In the genomic region with DNA sequence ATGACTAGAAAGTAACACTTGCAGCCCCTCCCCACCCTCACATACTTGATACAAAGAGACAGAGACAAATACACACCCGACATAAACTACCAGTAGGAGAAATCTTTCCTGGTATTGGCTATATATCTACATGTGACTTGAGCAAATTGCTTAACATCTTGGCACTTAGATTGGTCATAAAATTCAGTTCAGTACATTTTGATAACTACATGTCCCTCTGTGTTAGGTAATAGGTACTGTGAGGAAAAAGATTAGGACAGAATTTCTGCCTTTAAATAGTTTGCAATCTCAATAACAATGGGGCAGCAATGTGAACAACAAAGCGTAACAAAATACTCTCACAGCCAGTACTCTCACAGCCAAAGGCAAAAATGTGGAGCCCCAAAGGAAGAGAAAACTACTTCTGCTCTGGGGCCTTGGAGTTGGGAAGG, we compare ENCODE assay signal across 22 cellular contexts.
DNase-seq lines count a peak whose midpoint lies in the region; ATAC-seq and TF ChIP-seq lines count a peak whose summit lies in the region.
"Had no signal": no experiment of that assay in that cellular context is flagged by ENCODE, and none has a peak within 500 bp of the region (broad histone marks: within the 10 kb centered on the region; RNA-seq: fewer than 3 reads in every experiment).

No MANE protein-coding gene starts in this region.

- no peaks in the 10 kb centered on the region for H3K27me3 ChIP-seq in HUES64 (ENCODE audit: insufficient read depth, low read length)
- H3K27me3 ChIP-seq in iPS DF 6.9 (ENCODE audit: control insufficient read depth, insufficient read depth, low read length): no peaks in the 10 kb centered on the region
- no peaks in the 10 kb centered on the region for H3K27me3 ChIP-seq in neural progenitor cell

- no peaks in the 10 kb centered on the region for H3K27me3 Mint-ChIP-seq in neural progenitor cell (ENCODE audit: insufficient read depth, low read depth)

- no peaks in the 10 kb centered on the region for H3F3A ChIP-seq in neural progenitor cell (ENCODE audit: low read depth)

- peak; percentile 51 for DNase-seq in ELF-1 (ENCODE audit: low read depth, low spot score)
- DNase-seq in iPS DF 6.9 (ENCODE audit: low read depth, low spot score): peak; percentile 37
- DNase-seq in neural progenitor cell (ENCODE audit: low spot score): peak; percentile 23
- no peak for DNase-seq in effector CD8-positive, alpha-beta T cell (lab: John Stamatoyannopoulos, UW)
- DNase-seq in GM20000 (ENCODE audit: low spot score): no peak
- DNase-seq: 8988T, DMS 273 treated with DMSO at 0.1 percent for 48 hours, GDM1, GOT3, HFFc6, NCI-H1092 treated with DMSO at 0.1 percent for 48 hours, NCI-H2081, NCI-H510A, NCI-H82, RPMI8226, SHP77 treated with DMSO at 0.1 percent for 48 hours, SK-N-SH had no signal

- no peaks in the 10 kb centered on the region for H3K36me3 ChIP-seq in HUES64 (ENCODE audit: insufficient read depth, low read length)
- no peaks in the 10 kb centered on the region for H3K36me3 ChIP-seq in iPS DF 6.9 (ENCODE audit: control insufficient read depth, insufficient read depth, low read length)
- no peaks in the 10 kb centered on the region for H3K36me3 ChIP-seq in neural progenitor cell

- no peaks in the 10 kb centered on the region for H4K20me1 ChIP-seq in neural progenitor cell (ENCODE audit: low read depth)

- H3K79me2 ChIP-seq in neural progenitor cell (ENCODE audit: low read depth): no peaks in the 10 kb centered on the region

- H3K9me3 ChIP-seq in HUES64 (ENCODE audit: insufficient read depth, low read depth, low read length) (peaks cover 9% of the 10 kb centered on the region), iPS DF 6.9 (ENCODE audit: control insufficient read depth, insufficient read depth, low read length) (no peaks in the 10 kb centered on the region), neural progenitor cell (ENCODE audit: low read depth) (no peaks in the 10 kb centered on the region)
- H3K9me3 ChIP-seq: SK-N-SH had no signal

- peaks cover 2% of the 10 kb centered on the region for H3K4me1 Mint-ChIP-seq in neural progenitor cell
- H3K4me1 Mint-ChIP-seq: CD14-positive monocyte had no signal

- H3K36me3 Mint-ChIP-seq in neural progenitor cell: no peaks in the 10 kb centered on the region
- H3K36me3 Mint-ChIP-seq: CD14-positive monocyte had no signal

- H3K9ac ChIP-seq in HUES64 (ENCODE audit: low read depth, low read length): no peak overlapping the region
- no peak overlapping the region for H3K9ac ChIP-seq in neural progenitor cell
- H3K9ac ChIP-seq: SK-N-SH had no signal

- 40% methylated on average over 1 of the region's 2 CpGs for WGBS in HUES64
- WGBS in iPS DF 6.9 (ENCODE audit: insufficient coverage, insufficient read length): no CpG with 5 or more reads among the region's 2 CpGs

- no peaks in the 10 kb centered on the region for H3K9me3 Mint-ChIP-seq in neural progenitor cell

- H3K4me3 ChIP-seq in HUES64 (ENCODE audit: low read length) (0 out of 2 replicates have a peak overlapping the region, but pooled peaks have one; percentile 12), iPS DF 6.9 (ENCODE audit: low read length) (no peak overlapping the region), neural progenitor cell (no peak overlapping the region)

- TF ChIP-seq CTCF in neural progenitor cell (IDR thresholded peaks at IDR 0.05) (no peak), GM20000 (IDR thresholded peaks at IDR 0.05; ENCODE audit: extremely low read depth, missing control alignments) (no peak)

- no peak overlapping the region for H3K4me3 Mint-ChIP-seq in neural progenitor cell
- H3K4me3 Mint-ChIP-seq: CD14-positive monocyte, HFFc6 had no signal

- peak overlapping the region; percentile 3 for H3K4me2 ChIP-seq in neural progenitor cell
- H3K4me2 ChIP-seq: SK-N-SH had no signal

- H3K27ac Mint-ChIP-seq in neural progenitor cell: peak overlapping the region; percentile 13
- H3K27ac Mint-ChIP-seq: CD14-positive monocyte, HFFc6 had no signal

- H2AFZ ChIP-seq in neural progenitor cell (replicated peaks): no peak overlapping the region

- ATAC-seq in HG03442 (IDR thresholded peaks at IDR 0.05; ENCODE audit: unreplicated experiment) (no peak), GM19328 (IDR thresholded peaks at IDR 0.05; ENCODE audit: unreplicated experiment) (no peak)

- peak overlapping the region; percentile 56; the same call in 1 of the 2 replicates for H3K27ac ChIP-seq in HUES64 (ENCODE audit: low read depth, low read length)
- H3K27ac ChIP-seq in iPS DF 6.9 (ENCODE audit: low read length): no peak overlapping the region
- no peak overlapping the region for H3K27ac ChIP-seq in neural progenitor cell
- H3K27ac ChIP-seq: HL-60 had no signal

- peaks cover 20% of the 10 kb centered on the region for H3K4me1 ChIP-seq in HUES64 (ENCODE audit: insufficient read depth, low read length)
- H3K4me1 ChIP-seq in iPS DF 6.9 (ENCODE audit: control insufficient read depth, insufficient read depth, low read length): peaks cover 4% of the 10 kb centered on the region; the same call in 1 of the 2 replicates
- H3K4me1 ChIP-seq in neural progenitor cell: no peaks in the 10 kb centered on the region

Comparison
In these comparisons a context has a peak if more than half of its experiments do, and no peak if none do; other contexts are left out.
1. DNase-seq: peak in ELF-1 (single experiment), iPS DF 6.9 (single experiment) and neural progenitor cell (single experiment); none in effector CD8-positive, alpha-beta T cell (single experiment) and GM20000 (single experiment).